Comparison of ENCODE assay signal across 2 cellular contexts in the genomic region with DNA sequence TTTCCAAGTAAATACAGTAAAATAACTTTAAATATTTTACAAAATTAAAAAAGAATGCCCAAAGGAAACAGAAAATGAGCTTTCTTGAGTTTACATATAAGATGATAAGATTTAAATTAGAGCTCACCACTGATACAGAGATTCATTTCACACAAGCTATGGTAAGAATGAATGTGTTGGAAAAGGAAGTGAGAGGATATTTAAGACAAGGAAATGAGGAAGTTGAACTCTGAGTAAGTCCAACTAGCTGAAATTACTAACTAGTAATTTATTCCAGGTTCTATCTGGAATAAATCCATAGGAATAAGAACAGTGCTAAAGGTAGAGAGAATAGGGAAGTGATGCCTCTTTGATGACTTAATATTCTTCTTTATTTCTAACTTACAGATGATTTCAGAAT.
TF ChIP-seq lines count a peak whose summit lies in the region.

No MANE protein-coding gene starts in this region.

TF ChIP-seq in K562, 482 proteins besides CTCF, POLR2A, EP300 and RAD21:
- peak; percentile 12; the same call in 1 of the 2 replicates for TF ChIP-seq SPI1 (IDR thresholded peaks at IDR 0.05; ENCODE audit: borderline replicate concordance, low read depth, low read length)
- no peak for TF ChIP-seq SREBF1 (IDR thresholded peaks at IDR 0.05; ENCODE audit: borderline replicate concordance, low read depth, low read length)

TF ChIP-seq in GM23338, 12 proteins besides CTCF, POLR2A, EP300 and RAD21:
- no peak for TF ChIP-seq STAT1 (IDR thresholded peaks at IDR 0.05; ENCODE audit: unreplicated experiment)
- TF ChIP-seq, protein P1, sequence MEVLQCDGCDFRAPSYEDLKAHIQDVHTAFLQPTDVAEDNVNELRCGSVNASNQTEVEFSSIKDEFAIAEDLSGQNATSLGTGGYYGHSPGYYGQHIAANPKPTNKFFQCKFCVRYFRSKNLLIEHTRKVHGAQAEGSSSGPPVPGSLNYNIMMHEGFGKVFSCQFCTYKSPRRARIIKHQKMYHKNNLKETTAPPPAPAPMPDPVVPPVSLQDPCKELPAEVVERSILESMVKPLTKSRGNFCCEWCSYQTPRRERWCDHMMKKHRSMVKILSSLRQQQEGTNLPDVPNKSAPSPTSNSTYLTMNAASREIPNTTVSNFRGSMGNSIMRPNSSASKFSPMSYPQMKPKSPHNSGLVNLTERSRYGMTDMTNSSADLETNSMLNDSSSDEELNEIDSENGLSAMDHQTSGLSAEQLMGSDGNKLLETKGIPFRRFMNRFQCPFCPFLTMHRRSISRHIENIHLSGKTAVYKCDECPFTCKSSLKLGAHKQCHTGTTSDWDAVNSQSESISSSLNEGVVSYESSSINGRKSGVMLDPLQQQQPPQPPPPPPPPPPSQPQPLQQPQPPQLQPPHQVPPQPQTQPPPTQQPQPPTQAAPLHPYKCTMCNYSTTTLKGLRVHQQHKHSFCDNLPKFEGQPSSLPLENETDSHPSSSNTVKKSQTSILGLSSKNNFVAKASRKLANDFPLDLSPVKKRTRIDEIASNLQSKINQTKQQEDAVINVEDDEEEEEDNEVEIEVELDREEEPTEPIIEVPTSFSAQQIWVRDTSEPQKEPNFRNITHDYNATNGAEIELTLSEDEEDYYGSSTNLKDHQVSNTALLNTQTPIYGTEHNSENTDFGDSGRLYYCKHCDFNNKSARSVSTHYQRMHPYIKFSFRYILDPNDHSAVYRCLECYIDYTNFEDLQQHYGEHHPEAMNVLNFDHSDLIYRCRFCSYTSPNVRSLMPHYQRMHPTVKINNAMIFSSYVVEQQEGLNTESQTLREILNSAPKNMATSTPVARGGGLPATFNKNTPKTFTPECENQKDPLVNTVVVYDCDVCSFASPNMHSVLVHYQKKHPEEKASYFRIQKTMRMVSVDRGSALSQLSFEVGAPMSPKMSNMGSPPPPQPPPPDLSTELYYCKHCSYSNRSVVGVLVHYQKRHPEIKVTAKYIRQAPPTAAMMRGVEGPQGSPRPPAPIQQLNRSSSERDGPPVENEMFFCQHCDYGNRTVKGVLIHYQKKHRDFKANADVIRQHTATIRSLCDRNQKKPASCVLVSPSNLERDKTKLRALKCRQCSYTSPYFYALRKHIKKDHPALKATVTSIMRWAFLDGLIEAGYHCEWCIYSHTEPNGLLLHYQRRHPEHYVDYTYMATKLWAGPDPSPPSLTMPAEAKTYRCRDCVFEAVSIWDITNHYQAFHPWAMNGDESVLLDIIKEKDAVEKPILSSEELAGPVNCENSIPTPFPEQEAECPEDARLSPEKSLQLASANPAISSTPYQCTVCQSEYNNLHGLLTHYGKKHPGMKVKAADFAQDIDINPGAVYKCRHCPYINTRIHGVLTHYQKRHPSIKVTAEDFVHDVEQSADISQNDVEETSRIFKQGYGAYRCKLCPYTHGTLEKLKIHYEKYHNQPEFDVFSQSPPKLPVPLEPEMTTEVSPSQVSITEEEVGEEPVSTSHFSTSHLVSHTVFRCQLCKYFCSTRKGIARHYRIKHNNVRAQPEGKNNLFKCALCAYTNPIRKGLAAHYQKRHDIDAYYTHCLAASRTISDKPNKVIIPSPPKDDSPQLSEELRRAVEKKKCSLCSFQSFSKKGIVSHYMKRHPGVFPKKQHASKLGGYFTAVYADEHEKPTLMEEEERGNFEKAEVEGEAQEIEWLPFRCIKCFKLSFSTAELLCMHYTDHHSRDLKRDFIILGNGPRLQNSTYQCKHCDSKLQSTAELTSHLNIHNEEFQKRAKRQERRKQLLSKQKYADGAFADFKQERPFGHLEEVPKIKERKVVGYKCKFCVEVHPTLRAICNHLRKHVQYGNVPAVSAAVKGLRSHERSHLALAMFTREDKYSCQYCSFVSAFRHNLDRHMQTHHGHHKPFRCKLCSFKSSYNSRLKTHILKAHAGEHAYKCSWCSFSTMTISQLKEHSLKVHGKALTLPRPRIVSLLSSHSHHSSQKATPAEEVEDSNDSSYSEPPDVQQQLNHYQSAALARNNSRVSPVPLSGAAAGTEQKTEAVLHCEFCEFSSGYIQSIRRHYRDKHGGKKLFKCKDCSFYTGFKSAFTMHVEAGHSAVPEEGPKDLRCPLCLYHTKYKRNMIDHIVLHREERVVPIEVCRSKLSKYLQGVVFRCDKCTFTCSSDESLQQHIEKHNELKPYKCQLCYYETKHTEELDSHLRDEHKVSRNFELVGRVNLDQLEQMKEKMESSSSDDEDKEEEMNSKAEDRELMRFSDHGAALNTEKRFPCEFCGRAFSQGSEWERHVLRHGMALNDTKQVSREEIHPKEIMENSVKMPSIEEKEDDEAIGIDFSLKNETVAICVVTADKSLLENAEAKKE (CRISPR knock-in tag; IDR thresholded peaks at IDR 0.05) = no peak
- no peak for TF ChIP-seq EZH2phosphoT487 (IDR thresholded peaks at IDR 0.05; ENCODE audit: unreplicated experiment)
- TF ChIP-seq, protein P2, sequence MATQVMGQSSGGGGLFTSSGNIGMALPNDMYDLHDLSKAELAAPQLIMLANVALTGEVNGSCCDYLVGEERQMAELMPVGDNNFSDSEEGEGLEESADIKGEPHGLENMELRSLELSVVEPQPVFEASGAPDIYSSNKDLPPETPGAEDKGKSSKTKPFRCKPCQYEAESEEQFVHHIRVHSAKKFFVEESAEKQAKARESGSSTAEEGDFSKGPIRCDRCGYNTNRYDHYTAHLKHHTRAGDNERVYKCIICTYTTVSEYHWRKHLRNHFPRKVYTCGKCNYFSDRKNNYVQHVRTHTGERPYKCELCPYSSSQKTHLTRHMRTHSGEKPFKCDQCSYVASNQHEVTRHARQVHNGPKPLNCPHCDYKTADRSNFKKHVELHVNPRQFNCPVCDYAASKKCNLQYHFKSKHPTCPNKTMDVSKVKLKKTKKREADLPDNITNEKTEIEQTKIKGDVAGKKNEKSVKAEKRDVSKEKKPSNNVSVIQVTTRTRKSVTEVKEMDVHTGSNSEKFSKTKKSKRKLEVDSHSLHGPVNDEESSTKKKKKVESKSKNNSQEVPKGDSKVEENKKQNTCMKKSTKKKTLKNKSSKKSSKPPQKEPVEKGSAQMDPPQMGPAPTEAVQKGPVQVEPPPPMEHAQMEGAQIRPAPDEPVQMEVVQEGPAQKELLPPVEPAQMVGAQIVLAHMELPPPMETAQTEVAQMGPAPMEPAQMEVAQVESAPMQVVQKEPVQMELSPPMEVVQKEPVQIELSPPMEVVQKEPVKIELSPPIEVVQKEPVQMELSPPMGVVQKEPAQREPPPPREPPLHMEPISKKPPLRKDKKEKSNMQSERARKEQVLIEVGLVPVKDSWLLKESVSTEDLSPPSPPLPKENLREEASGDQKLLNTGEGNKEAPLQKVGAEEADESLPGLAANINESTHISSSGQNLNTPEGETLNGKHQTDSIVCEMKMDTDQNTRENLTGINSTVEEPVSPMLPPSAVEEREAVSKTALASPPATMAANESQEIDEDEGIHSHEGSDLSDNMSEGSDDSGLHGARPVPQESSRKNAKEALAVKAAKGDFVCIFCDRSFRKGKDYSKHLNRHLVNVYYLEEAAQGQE (IDR thresholded peaks at IDR 0.05; ENCODE audit: unreplicated experiment) = no peak
- no peak for TF ChIP-seq POLR2AphosphoS5 (IDR thresholded peaks at IDR 0.05; ENCODE audit: low read depth)
- TF ChIP-seq CREB1 (CRISPR knock-in tag; IDR thresholded peaks at IDR 0.05; ENCODE audit: low read depth) = no peak
- no peak for TF ChIP-seq EZH2 (IDR thresholded peaks at IDR 0.05; ENCODE audit: low read depth, unreplicated experiment)
- TF ChIP-seq ZNF114 (CRISPR knock-in tag; IDR thresholded peaks at IDR 0.05) = no peak
